In genomic region chr6:81241717-81242116, GRCh38 we compare ENCODE assay signal across 1 cellular context.
TF ChIP-seq lines count a peak whose summit lies in the region.

No MANE protein-coding gene starts in this region.

TF ChIP-seq in HepG2, 621 proteins besides CTCF, POLR2A, EP300 and RAD21 (continued from another document):
- TF ChIP-seq ZHX2 (IDR thresholded peaks at IDR 0.05; ENCODE audit: low read depth) = no peak
- no peak for TF ChIP-seq ZHX2 (CRISPR knock-in tag; IDR thresholded peaks at IDR 0.05; ENCODE audit: borderline replicate concordance)
- no peak for TF ChIP-seq EHMT2 (IDR thresholded peaks at IDR 0.05; ENCODE audit: borderline replicate concordance, low read depth, low read length)
- peak; percentile 89 for TF ChIP-seq STAG1 (CRISPR knock-in tag; IDR thresholded peaks at IDR 0.05)
- TF ChIP-seq SMC3 (IDR thresholded peaks at IDR 0.05; ENCODE audit: low read length) = peak; percentile 60
- no peak for TF ChIP-seq ZNF121 (CRISPR knock-in tag; IDR thresholded peaks at IDR 0.05)
- TF ChIP-seq KMT2A (CRISPR knock-in tag; IDR thresholded peaks at IDR 0.05) = no peak
- TF ChIP-seq MYNN (CRISPR knock-in tag; IDR thresholded peaks at IDR 0.05; ENCODE audit: low read depth) = no peak
- no peak for TF ChIP-seq NR2F6 (IDR thresholded peaks at IDR 0.05)
- TF ChIP-seq NR2F6 (CRISPR knock-in tag; IDR thresholded peaks at IDR 0.05) = no peak
- TF ChIP-seq, protein P1, sequence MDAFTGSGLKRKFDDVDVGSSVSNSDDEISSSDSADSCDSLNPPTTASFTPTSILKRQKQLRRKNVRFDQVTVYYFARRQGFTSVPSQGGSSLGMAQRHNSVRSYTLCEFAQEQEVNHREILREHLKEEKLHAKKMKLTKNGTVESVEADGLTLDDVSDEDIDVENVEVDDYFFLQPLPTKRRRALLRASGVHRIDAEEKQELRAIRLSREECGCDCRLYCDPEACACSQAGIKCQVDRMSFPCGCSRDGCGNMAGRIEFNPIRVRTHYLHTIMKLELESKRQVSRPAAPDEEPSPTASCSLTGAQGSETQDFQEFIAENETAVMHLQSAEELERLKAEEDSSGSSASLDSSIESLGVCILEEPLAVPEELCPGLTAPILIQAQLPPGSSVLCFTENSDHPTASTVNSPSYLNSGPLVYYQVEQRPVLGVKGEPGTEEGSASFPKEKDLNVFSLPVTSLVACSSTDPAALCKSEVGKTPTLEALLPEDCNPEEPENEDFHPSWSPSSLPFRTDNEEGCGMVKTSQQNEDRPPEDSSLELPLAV (CRISPR knock-in tag; conservative IDR thresholded peaks at IDR 0.05; ENCODE audit: low read depth) = no peak
- TF ChIP-seq CHD4 (IDR thresholded peaks at IDR 0.05; ENCODE audit: borderline replicate concordance, low read length) = no peak
- no peak for TF ChIP-seq ZNF296 (CRISPR knock-in tag; conservative IDR thresholded peaks at IDR 0.05)
